Comparison of ENCODE assay signal across 17 cellular contexts in genomic region chr4:11503166-11503565, GRCh38.
DNase-seq lines count a peak whose midpoint lies in the region; ATAC-seq, FAIRE-seq and TF ChIP-seq lines count a peak whose summit lies in the region.
"Had no signal": no experiment of that assay in that cellular context is flagged by ENCODE, and none has a peak within 500 bp of the region (broad histone marks: within the 10 kb centered on the region; RNA-seq: fewer than 3 reads in every experiment).

No MANE protein-coding gene starts in this region.

- H3K36me3 ChIP-seq in left ventricle myocardium inferior (no peaks in the 10 kb centered on the region), neuronal stem cell (replicated peaks in 1 of 2; ENCODE audit: control insufficient read depth in 2 of 2, insufficient read depth in 2 of 2, low read length in 2 of 2) (peaks cover 0 to 2% of the 10 kb centered on the region in 2 donors)
- H3K36me3 ChIP-seq: brain microvascular endothelial cell, right lobe of liver, SJSA1, transverse colon had no signal

- H3K4ac ChIP-seq in neuronal stem cell (ENCODE audit: low read length): no peak overlapping the region

- peak overlapping the region; percentile 33 for H4K8ac ChIP-seq in neuronal stem cell (ENCODE audit: low read depth, low read length)

- ATAC-seq in GM19351 (IDR thresholded peaks at IDR 0.05; ENCODE audit: unreplicated experiment): no peak
- ATAC-seq: K562; stimulated activated naive B cell treated with anti-CD40 and anti-IgM and Interleukin-4, amounts not matched to agents 10 μg/mL and 1 μg/mL and 100 μg/mL, for 72 hours had no signal

- H2BK120ac ChIP-seq in neuronal stem cell (ENCODE audit: low read depth, low read length): no peak overlapping the region

- H3K27me3 ChIP-seq in left ventricle myocardium inferior (ENCODE audit: low read depth): no peaks in the 10 kb centered on the region
- no peaks in the 10 kb centered on the region for H3K27me3 ChIP-seq in neuronal stem cell (ENCODE audit: control insufficient read depth in 3 of 3, insufficient read depth in 3 of 3, low read depth in 1 of 3, low read length in 3 of 3)
- H3K27me3 ChIP-seq: brain microvascular endothelial cell, right lobe of liver, SJSA1, transverse colon had no signal

- no peak for TF ChIP-seq CTCF in left ventricle myocardium inferior (IDR thresholded peaks at IDR 0.05; ENCODE audit: borderline replicate concordance)

- H3K4me2 ChIP-seq in neuronal stem cell (ENCODE audit: insufficient read depth, low read length, poor library complexity, severe bottlenecking): no peak overlapping the region

- H3K27ac ChIP-seq in left ventricle myocardium inferior (replicated peaks) (peak overlapping the region; percentile 73), neuronal stem cell (replicated peaks; ENCODE audit: low read length) (no peak overlapping the region)
- H3K27ac ChIP-seq: brain microvascular endothelial cell, right lobe of liver, SJSA1, transverse colon had no signal

- no peak overlapping the region for H2AK5ac ChIP-seq in neuronal stem cell (ENCODE audit: low read depth, low read length)

- H3K9me3 ChIP-seq in left ventricle myocardium inferior (replicated peaks) (peaks cover 6% of the 10 kb centered on the region), neuronal stem cell (replicated peaks in 1 of 2; ENCODE audit: control insufficient read depth in 2 of 2, insufficient read depth in 1 of 2, low read depth in 1 of 2, low read length in 2 of 2) (peaks cover 0 to 2% of the 10 kb centered on the region in 2 donors)
- H3K9me3 ChIP-seq: right lobe of liver, SJSA1 had no signal

- H3K79me1 ChIP-seq in neuronal stem cell (ENCODE audit: low read depth, low read length): no peaks in the 10 kb centered on the region

- no peak overlapping the region for H4K91ac ChIP-seq in neuronal stem cell (ENCODE audit: low read depth, low read length, poor library complexity)

- peaks cover 13% of the 10 kb centered on the region for H3K4me1 ChIP-seq in left ventricle myocardium inferior
- H3K4me1 ChIP-seq in neuronal stem cell (ENCODE audit: control insufficient read depth in 2 of 2, insufficient read depth in 1 of 2, low read depth in 1 of 2, low read length in 2 of 2): peaks cover 0 to 5% of the 10 kb centered on the region in 2 donors
- H3K4me1 ChIP-seq: right lobe of liver, SJSA1 had no signal

- peak overlapping the region; percentile 37 for H3K23ac ChIP-seq in neuronal stem cell (ENCODE audit: low read depth, low read length, poor library complexity)

- H3K4me3 ChIP-seq in left ventricle myocardium inferior (no peak overlapping the region), neuronal stem cell (ENCODE audit: low read length in 2 of 2) (no peak overlapping the region)
- H3K4me3 ChIP-seq: K562, right lobe of liver, SJSA1, transverse colon had no signal

- peak overlapping the region; percentile 2 for H2AFZ ChIP-seq in neuronal stem cell (ENCODE audit: low read length)

- no CpG with 5 or more reads among the region's 3 CpGs for WGBS in neuronal stem cell (ENCODE audit: extremely low coverage in 2 of 2, insufficient read length in 2 of 2, insufficient replicate concordance in 1 of 2), 2 donors

- FAIRE-seq in RCC 7860 (lab: Jason Lieb, UNC): no peak
- FAIRE-seq: K562 had no signal

- intact Hi-C loops in left ventricle myocardium inferior (cut with micrococcal nuclease): no loop called here

- H2BK12ac ChIP-seq in neuronal stem cell (ENCODE audit: low read length): no peak overlapping the region

- DNase-seq in NCI-H146 treated with DMSO at 0.1 percent for 48 hours (lab: John Stamatoyannopoulos, UW; ENCODE audit: unreplicated experiment) (peak; percentile 12), RCC 7860 (ENCODE audit: low spot score) (peak; percentile 16), left ventricle myocardium inferior (peak; percentile 70), neuronal stem cell (ENCODE audit: low spot score) (no peak), germinal center (ENCODE audit: low spot score) (no peak), NCI-H526 (lab: John Stamatoyannopoulos, UW) (no peak)
- DNase-seq: activated CD4-positive, CD25-positive, alpha-beta regulatory T cell treated with anti-CD3 and anti-CD28 coated beads, Interleukin-2, amount 50 U/mL, for 72 hours; activated naive CD8-positive, alpha-beta T cell treated with anti-CD3 and anti-CD28 coated beads, Interleukin-2, amount 10 ng/mL, durations not matched to agents 7 days and 5 days; brain microvascular endothelial cell; HFFc6; NCI-H2081; right lobe of liver; stimulated activated naive B cell treated with anti-CD40 and anti-IgM and Interleukin-4, amounts not matched to agents 10 μg/mL and 1 μg/mL and 100 μg/mL, for 72 hours; transverse colon had no signal

- no peak overlapping the region for H3K18ac ChIP-seq in neuronal stem cell (ENCODE audit: low read length)

- H3K14ac ChIP-seq in neuronal stem cell (ENCODE audit: low read length): no peak overlapping the region

- no peak overlapping the region for H3K9ac ChIP-seq in neuronal stem cell (ENCODE audit: low read depth, low read length, poor library complexity)

- H2BK5ac ChIP-seq in neuronal stem cell (ENCODE audit: low read length): no peak overlapping the region

- no peak overlapping the region for H2BK15ac ChIP-seq in neuronal stem cell (ENCODE audit: low read length)

Comparison
In these comparisons a context has a peak if more than half of its experiments do, and no peak if none do; other contexts are left out.
1. DNase-seq: peak in NCI-H146 treated with DMSO at 0.1 percent for 48 hours (single experiment), RCC 7860 (single experiment) and left ventricle myocardium inferior (single experiment); none in neuronal stem cell (single experiment), germinal center (single experiment) and NCI-H526 (0 of 2).